20 cellular contexts compared by ENCODE assay signal in the genomic region with DNA sequence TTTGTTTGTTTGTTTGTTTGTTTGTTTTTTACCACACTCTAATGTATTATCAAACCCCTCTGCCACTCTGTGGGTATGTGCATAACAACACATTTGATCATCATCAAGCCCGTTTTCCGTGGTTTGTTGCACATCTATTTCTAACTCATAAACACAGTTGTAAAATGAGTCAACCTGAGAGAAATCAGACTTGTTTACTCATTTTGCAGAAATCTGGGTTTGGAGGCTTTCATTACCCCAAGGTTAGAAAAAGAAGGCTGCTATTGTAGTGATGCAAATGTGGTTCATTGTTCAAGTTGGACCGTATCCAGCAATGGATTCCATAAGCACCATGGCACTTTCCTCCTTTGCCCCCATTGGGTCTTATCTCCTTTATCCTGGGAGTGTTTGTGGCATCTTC.
DNase-seq lines count a peak whose midpoint lies in the region; ATAC-seq, FAIRE-seq and TF ChIP-seq lines count a peak whose summit lies in the region.
"Had no signal": no experiment of that assay in that cellular context is flagged by ENCODE, and none has a peak within 500 bp of the region (broad histone marks: within the 10 kb centered on the region; RNA-seq: fewer than 3 reads in every experiment).

No MANE protein-coding gene starts in this region.

- no peaks in the 10 kb centered on the region for H3K27me3 ChIP-seq in pancreas
- H3K27me3 ChIP-seq: gastrocnemius medialis had no signal

- no peaks in the 10 kb centered on the region for H3K9me3 ChIP-seq in pancreas
- H3K9me3 ChIP-seq: gastrocnemius medialis, thoracic aorta had no signal

- TF ChIP-seq CTCF in pancreas (IDR thresholded peaks at IDR 0.05): no peak

- WGBS in pancreas, 2 donors: 71 to 75% methylated on average over 3 of the region's 3 CpGs

- no peaks in the 10 kb centered on the region for H3K4me1 ChIP-seq in pancreas

- intact Hi-C loops in pancreas (cut with DNase I): no loop called here

- peak; percentile 54 for ATAC-seq in HG02642 (IDR thresholded peaks at IDR 0.05; ENCODE audit: poor library complexity, unreplicated experiment)
- peak; percentile 83 for ATAC-seq in HG03378 (IDR thresholded peaks at IDR 0.05; ENCODE audit: unreplicated experiment)
- ATAC-seq in pancreas: no peak
- ATAC-seq: CD8-positive, alpha-beta T cell; effector memory CD8-positive, alpha-beta T cell; gastrocnemius medialis had no signal

- H3K36me3 ChIP-seq in pancreas: no peaks in the 10 kb centered on the region
- H3K36me3 ChIP-seq: gastrocnemius medialis, thoracic aorta had no signal

- DNase-seq in NCI-H345 treated with DMSO at 0.1 percent for 48 hours (lab: John Stamatoyannopoulos, UW; ENCODE audit: unreplicated experiment) (peak; percentile 8), NCI-H345 (lab: John Stamatoyannopoulos, UW) (no peak), pons (ENCODE audit: low spot score) (peak; percentile 52), pancreas (no peak), amniotic stem cell (lab: John Stamatoyannopoulos, UW) (no peak)
- no peak for DNase-seq in activated naive CD4-positive, alpha-beta T cell (lab: John Stamatoyannopoulos, UW)
- DNase-seq: activated CD8-positive, alpha-beta memory T cell treated with anti-CD3 and anti-CD28 coated beads for 24 hours; activated gamma-delta T cell treated with Interleukin-2 at 50 U/mL for 16 hours; CD8-positive, alpha-beta T cell; effector memory CD8-positive, alpha-beta T cell; gastrocnemius medialis; immature natural killer cell; NCI-H2107; posterior cingulate gyrus; stimulated activated CD4-positive, alpha-beta T cell treated with anti-CD3 and anti-CD28 coated beads, Interleukin-15, amount 100 ng/mL, for 24 hours had no signal

- no peak overlapping the region for H3K27ac ChIP-seq in pancreas
- H3K27ac ChIP-seq: 22Rv1, gastrocnemius medialis, thoracic aorta had no signal

- H3K4me3 ChIP-seq in pancreas: no peak overlapping the region
- H3K4me3 ChIP-seq: gastrocnemius medialis, thoracic aorta had no signal

- FAIRE-seq in pancreas (lab: Jason Lieb, UNC): no peak
- FAIRE-seq: H1 had no signal

Comparison
In these comparisons a context has a peak if more than half of its experiments do, and no peak if none do; other contexts are left out.
1. DNase-seq: peak in NCI-H345 treated with DMSO at 0.1 percent for 48 hours (single experiment) and pons (single experiment); none in NCI-H345 (single experiment), pancreas (0 of 6), activated naive CD4-positive, alpha-beta T cell (0 of 4) and amniotic stem cell (single experiment).
2. ATAC-seq: peak in HG02642 (single experiment) and HG03378 (single experiment); none in pancreas (0 of 4).